In the genomic region with DNA sequence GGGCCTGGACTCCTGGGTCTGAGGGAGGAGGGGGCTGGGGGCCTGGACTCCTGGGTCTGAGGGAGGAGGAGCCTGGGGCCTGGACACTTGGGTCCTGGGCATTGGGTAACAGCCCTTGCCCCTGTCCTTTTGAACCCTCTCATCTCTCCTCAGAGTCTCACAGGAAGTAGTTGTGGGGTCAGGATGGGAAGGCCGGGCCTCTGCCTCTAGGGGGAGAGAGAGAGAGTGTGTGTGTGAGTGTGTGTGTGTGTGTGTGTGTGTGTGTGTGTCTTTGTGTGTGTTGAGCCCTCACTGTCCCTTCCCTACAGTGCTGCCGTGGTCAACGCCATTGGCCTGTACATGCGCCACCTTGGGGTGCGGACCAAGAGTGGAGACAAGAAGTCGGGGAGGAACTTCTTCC, we compare ENCODE assay signal across 11 cellular contexts. TPM values are rescaled to one million over a fixed set of nuclear protein-coding genes. Genes with fewer than 3 reads are reported as not detected.
A peak's percentile ranks its signal among the peaks of the same experiment; 100 is the strongest.
DNase-seq lines count a peak whose midpoint lies in the region; ATAC-seq and TF ChIP-seq lines count a peak whose summit lies in the region.
"Had no signal": no experiment of that assay in that cellular context is flagged by ENCODE, and none has a peak within 500 bp of the region (broad histone marks: within the 10 kb centered on the region; RNA-seq: fewer than 3 reads in every experiment).

No MANE protein-coding gene starts in this region.

- in situ Hi-C loops in brain microvascular endothelial cell (cut with HindIII; ENCODE audit: low pct_ligation_motif_present, low sequenced_read_pairs) = no loop called here

- H3K36me3 ChIP-seq in OCI-LY1 (ENCODE audit: insufficient read depth, low read length) = peaks cover 67% of the 10 kb centered on the region
- peaks cover 53% of the 10 kb centered on the region for H3K36me3 ChIP-seq in brain microvascular endothelial cell (replicated peaks)
- H3K36me3 ChIP-seq in stomach = peaks cover 61 to 96% (median 89%) of the 10 kb centered on the region in 4 donors
- H3K36me3 ChIP-seq: breast epithelium had no signal

- no peak overlapping the region for H3K4me3 ChIP-seq in OCI-LY1 (ENCODE audit: low read depth, low read length, poor library complexity, severe bottlenecking)
- no peak overlapping the region for H3K4me3 ChIP-seq in brain microvascular endothelial cell (ENCODE audit: low read depth, low read length)
- no peak overlapping the region for H3K4me3 ChIP-seq in stomach
- H3K4me3 ChIP-seq: breast epithelium, heart right ventricle had no signal

- H2AFZ ChIP-seq in OCI-LY1 (ENCODE audit: low read length) = no peak overlapping the region

- peak overlapping the region; percentile 55 for H3K27ac ChIP-seq in OCI-LY1 (ENCODE audit: low read depth, low read length, poor library complexity, severe bottlenecking)
- H3K27ac ChIP-seq in brain microvascular endothelial cell = no peak overlapping the region
- H3K27ac ChIP-seq in stomach = no peak overlapping the region
- H3K27ac ChIP-seq: breast epithelium, heart right ventricle had no signal

- H3K27me3 ChIP-seq in OCI-LY1 (ENCODE audit: insufficient read depth, low read length) (no peaks in the 10 kb centered on the region), brain microvascular endothelial cell (replicated peaks) (no peaks in the 10 kb centered on the region), stomach (no peaks in the 10 kb centered on the region)
- H3K27me3 ChIP-seq: breast epithelium, heart right ventricle had no signal

- H3K79me2 ChIP-seq in OCI-LY1 (ENCODE audit: insufficient read depth, low read length) = no peaks in the 10 kb centered on the region

- peak overlapping the region; percentile 87 for H3K27ac Mint-ChIP-seq in activated T-cell treated with anti-CD3 and anti-CD28 coated beads, Interleukin-2, amount 50 U/mL, for 24 hours
- H3K27ac Mint-ChIP-seq in stimulated activated naive B cell treated with anti-CD40 and anti-IgM and Interleukin-4, amounts not matched to agents 10 μg/mL and 1 μg/mL and 100 μg/mL, for 72 hours = peak overlapping the region; percentile 33

- no peaks in the 10 kb centered on the region for H3K9me3 ChIP-seq in OCI-LY1 (ENCODE audit: low read length)
- H3K9me3 ChIP-seq in stomach = no peaks in the 10 kb centered on the region
- H3K9me3 ChIP-seq: breast epithelium, heart right ventricle had no signal

- TF ChIP-seq EP300 in stomach (IDR thresholded peaks at IDR 0.05) = no peak

- intact Hi-C loops in stomach (cut with DNase I; ENCODE audit: low total_unique reads) = no loop called here

- H4K20me1 ChIP-seq in OCI-LY1 (ENCODE audit: insufficient read depth, low read length) = no peaks in the 10 kb centered on the region

- no peaks in the 10 kb centered on the region for H3K27me3 Mint-ChIP-seq in activated T-cell treated with anti-CD3 and anti-CD28 coated beads, Interleukin-2, amount 50 U/mL, for 24 hours
- no peaks in the 10 kb centered on the region for H3K27me3 Mint-ChIP-seq in stimulated activated naive B cell treated with anti-CD40 and anti-IgM and Interleukin-4, amounts not matched to agents 10 μg/mL and 1 μg/mL and 100 μg/mL, for 72 hours

- no peak overlapping the region for H3K4me2 ChIP-seq in OCI-LY1 (ENCODE audit: low read length)

- peaks cover 75% of the 10 kb centered on the region for H3K36me3 Mint-ChIP-seq in activated T-cell treated with anti-CD3 and anti-CD28 coated beads, Interleukin-2, amount 50 U/mL, for 24 hours (ENCODE audit: low read depth)
- peaks cover 45 to 57% of the 10 kb centered on the region in 2 donors for H3K36me3 Mint-ChIP-seq in stimulated activated naive B cell treated with anti-CD40 and anti-IgM and Interleukin-4, amounts not matched to agents 10 μg/mL and 1 μg/mL and 100 μg/mL, for 72 hours

- peak; percentile 31 to 37 for ATAC-seq in stimulated activated naive B cell treated with anti-CD40 and anti-IgM and Interleukin-4, amounts not matched to agents 10 μg/mL and 1 μg/mL and 100 μg/mL, for 72 hours (replicated peaks)
- ATAC-seq in GM18858 (IDR thresholded peaks at IDR 0.05; ENCODE audit: unreplicated experiment) = no peak
- ATAC-seq: heart right ventricle had no signal

- H3K4me1 ChIP-seq in OCI-LY1 (ENCODE audit: insufficient read depth, low read length, severe bottlenecking) (no peaks in the 10 kb centered on the region), stomach (peaks cover 0 to 5% (median 0%) of the 10 kb centered on the region in 4 donors)
- H3K4me1 ChIP-seq: breast epithelium had no signal

- H3K9me2 ChIP-seq in OCI-LY1 (ENCODE audit: low read depth, low read length) = no peaks in the 10 kb centered on the region

- 64 to 72% (median 70%) methylated on average over 6 of the region's 6 CpGs for WGBS in stomach, 5 donors

- no peak overlapping the region for H3K9ac ChIP-seq in OCI-LY1 (ENCODE audit: low read length)

- H3F3A ChIP-seq in OCI-LY1 (ENCODE audit: insufficient read depth, low read length) = no peaks in the 10 kb centered on the region

- H3K4me1 Mint-ChIP-seq in activated T-cell treated with anti-CD3 and anti-CD28 coated beads, Interleukin-2, amount 50 U/mL, for 24 hours (ENCODE audit: low read depth) = peaks cover 71% of the 10 kb centered on the region
- peaks cover 34 to 51% of the 10 kb centered on the region in 2 donors for H3K4me1 Mint-ChIP-seq in stimulated activated naive B cell treated with anti-CD40 and anti-IgM and Interleukin-4, amounts not matched to agents 10 μg/mL and 1 μg/mL and 100 μg/mL, for 72 hours

- no peaks in the 10 kb centered on the region for H3K9me3 Mint-ChIP-seq in activated T-cell treated with anti-CD3 and anti-CD28 coated beads, Interleukin-2, amount 50 U/mL, for 24 hours
- H3K9me3 Mint-ChIP-seq in stimulated activated naive B cell treated with anti-CD40 and anti-IgM and Interleukin-4, amounts not matched to agents 10 μg/mL and 1 μg/mL and 100 μg/mL, for 72 hours = no peaks in the 10 kb centered on the region

- DNase-seq in activated T-cell treated with anti-CD3 and anti-CD28 coated beads, Interleukin-2, amount 50 U/mL, for 24 hours = peak; percentile 47
- DNase-seq in activated T-cell treated with anti-CD3 and anti-CD28 coated beads, Interleukin-2, amount 50 U/mL, for 1 hour = no peak
- DNase-seq in brain microvascular endothelial cell (peak; percentile 15), hepatic stellate cell (ENCODE audit: low spot score) (no peak), stomach (no peak)
- no peak for DNase-seq in stimulated activated naive B cell treated with anti-CD40 and anti-IgM and Interleukin-4, amounts not matched to agents 10 μg/mL and 1 μg/mL and 100 μg/mL, for 72 hours
- DNase-seq: heart right ventricle, NCI-H2081 had no signal

- no peak overlapping the region for H3K4me3 Mint-ChIP-seq in activated T-cell treated with anti-CD3 and anti-CD28 coated beads, Interleukin-2, amount 50 U/mL, for 24 hours
- no peak overlapping the region for H3K4me3 Mint-ChIP-seq in stimulated activated naive B cell treated with anti-CD40 and anti-IgM and Interleukin-4, amounts not matched to agents 10 μg/mL and 1 μg/mL and 100 μg/mL, for 72 hours

- no peak for TF ChIP-seq POLR2A in stomach (IDR thresholded peaks at IDR 0.05)

- TF ChIP-seq CTCF in OCI-LY1 (IDR thresholded peaks at IDR 0.05; ENCODE audit: low read length) (peak; percentile 28; the same call in 1 of the 2 replicates), brain microvascular endothelial cell (IDR thresholded peaks at IDR 0.05; ENCODE audit: low read depth, low read length, missing control alignments) (peak; percentile 54), stomach (IDR thresholded peaks at IDR 0.05) (no peak)

RNA-seq across cellular contexts. Expression of a gene that starts 10.9 kb away (rescaled TPM):
- 100 to 1,000 TPM in 4 of 5 donors, 10 to 100 TPM in 1; 40.8 to 329 (median 224) TPM for total RNA-seq in stomach
- 100 to 1,000 TPM in 2 of 3 donors, 10 to 100 TPM in 1; 62.0 to 109 (median 106) TPM for polyA plus RNA-seq in stomach

RNA-seq across cellular contexts. Expression of a gene that starts 16.8 kb away (rescaled TPM):
- total RNA-seq in stomach = 1 to 10 TPM in 2 of 5 donors, not detected in 3; 2.4 to 3.5 TPM
- polyA plus RNA-seq in stomach = 10 to 100 TPM in 1 of 3 donors, 1 to 10 TPM in 2; 1.5 to 18.7 (median 3.2) TPM

RNA-seq across cellular contexts. Expression of a gene that starts 33.8 kb away (rescaled TPM):
- 1,000 to 10,000 TPM in 3 of 5 donors, 100 to 1,000 TPM in 2; 394 to 1,489 (median 1,008) TPM for total RNA-seq in stomach
- polyA plus RNA-seq in stomach = 1,000 to 10,000 TPM; 2,818 to 4,242 (median 2,979) TPM

RNA-seq across cellular contexts. Expression of a gene that starts 34.4 kb away (rescaled TPM):
- total RNA-seq in stomach = not detected
- polyA plus RNA-seq in stomach = under 1 TPM in 1 of 3 donors, not detected in 2; 0.25 TPM

RNA-seq across cellular contexts. Expression of a gene that starts 49.1 kb away (rescaled TPM):
- not detected for total RNA-seq in stomach
- polyA plus RNA-seq in stomach = not detected
- total RNA-seq: breast epithelium, heart right ventricle had no signal
- polyA plus RNA-seq: heart right ventricle had no signal

Comparison
In these comparisons a context has a peak if more than half of its experiments do, and no peak if none do; other contexts are left out.
1. DNase-seq: peak in activated T-cell treated with anti-CD3 and anti-CD28 coated beads, Interleukin-2, amount 50 U/mL, for 24 hours (single experiment) and brain microvascular endothelial cell (single experiment); none in activated T-cell treated with anti-CD3 and anti-CD28 coated beads, Interleukin-2, amount 50 U/mL, for 1 hour (single experiment), stimulated activated naive B cell treated with anti-CD40 and anti-IgM and Interleukin-4, amounts not matched to agents 10 μg/mL and 1 μg/mL and 100 μg/mL, for 72 hours (single experiment), hepatic stellate cell (single experiment) and stomach (single experiment).
2. CTCF ChIP-seq: peak in OCI-LY1 (single experiment) and brain microvascular endothelial cell (single experiment); none in stomach (0 of 7).